In the genomic region with DNA sequence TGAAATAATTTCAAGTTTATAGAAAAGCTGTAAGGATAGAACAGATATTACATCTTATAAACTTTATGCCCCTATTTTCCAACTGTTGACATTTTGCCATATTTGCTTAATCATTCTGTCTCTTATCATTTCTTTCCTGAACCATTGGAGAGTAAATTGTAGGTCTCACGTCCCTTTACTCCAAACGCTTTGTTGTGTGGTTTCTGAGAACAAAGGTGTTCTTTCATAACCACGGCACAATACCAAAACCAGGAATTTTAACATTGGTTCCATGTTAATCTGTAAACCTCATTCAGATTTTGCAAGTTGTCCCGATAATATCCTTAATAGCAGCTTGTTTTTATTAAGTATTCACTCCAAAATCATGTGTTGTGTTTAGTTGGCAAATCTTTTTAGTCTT, we compare ENCODE assay signal across 20 cellular contexts.
A peak's percentile ranks its signal among the peaks of the same experiment; 100 is the strongest.
DNase-seq lines count a peak whose midpoint lies in the region; ATAC-seq and TF ChIP-seq lines count a peak whose summit lies in the region.
"Had no signal": no experiment of that assay in that cellular context is flagged by ENCODE, and none has a peak within 500 bp of the region (broad histone marks: within the 10 kb centered on the region; RNA-seq: fewer than 3 reads in every experiment).

No MANE protein-coding gene starts in this region.

- no peaks in the 10 kb centered on the region for H3K27me3 Mint-ChIP-seq in chondrocyte (ENCODE audit: low read depth)
- H3K27me3 Mint-ChIP-seq: activated naive CD8-positive, alpha-beta T cell; CD8-positive, alpha-beta memory T cell had no signal

- H3K4me3 Mint-ChIP-seq in chondrocyte (ENCODE audit: unreplicated experiment) = no peak overlapping the region
- H3K4me3 Mint-ChIP-seq: activated naive CD8-positive, alpha-beta T cell; CD8-positive, alpha-beta memory T cell; WTC11 had no signal

- no peaks in the 10 kb centered on the region for H3K27me3 ChIP-seq in right atrium auricular region
- H3K27me3 ChIP-seq: ascending aorta, left lung, upper lobe of left lung had no signal

- H3K36me3 ChIP-seq in right atrium auricular region = no peaks in the 10 kb centered on the region
- H3K36me3 ChIP-seq: ascending aorta, left lung, upper lobe of left lung had no signal

- peak; percentile 40 for ATAC-seq in Right ventricle myocardium inferior
- no peak for ATAC-seq in SK-N-SH treated with all-trans-retinoic acid at 6 μM for 48 hours
- no peak for ATAC-seq in HG03342 (IDR thresholded peaks at IDR 0.05; ENCODE audit: unreplicated experiment)
- ATAC-seq: left lung, WTC11 had no signal

- H3K4me1 Mint-ChIP-seq in chondrocyte (ENCODE audit: low read depth) = peaks cover 19% of the 10 kb centered on the region

- no peaks in the 10 kb centered on the region for H3K9me3 ChIP-seq in right atrium auricular region
- H3K9me3 ChIP-seq: ascending aorta, left lung, upper lobe of left lung had no signal

- TF ChIP-seq CTCF in right atrium auricular region (IDR thresholded peaks at IDR 0.05) (no peak), retinal pigment epithelial cell (conservative IDR thresholded peaks at IDR 0.05; ENCODE audit: low read depth, low read length) (no peak), chondrocyte (IDR thresholded peaks at IDR 0.05) (no peak)

- no peak overlapping the region for H3K27ac ChIP-seq in right atrium auricular region
- H3K27ac ChIP-seq: ascending aorta, epithelial cell of prostate, left lung had no signal

- H3K4me1 ChIP-seq in right atrium auricular region = peaks cover 0 to 22% of the 10 kb centered on the region in 2 donors
- H3K4me1 ChIP-seq: ascending aorta, left lung had no signal

- H3K9me3 Mint-ChIP-seq in chondrocyte (ENCODE audit: low read depth) = no peaks in the 10 kb centered on the region
- H3K9me3 Mint-ChIP-seq: CD8-positive, alpha-beta memory T cell; WTC11 had no signal

- no peak overlapping the region for H3K27ac Mint-ChIP-seq in chondrocyte (ENCODE audit: unreplicated experiment)
- H3K27ac Mint-ChIP-seq: activated naive CD8-positive, alpha-beta T cell; WTC11 had no signal

- no peak overlapping the region for H3K4me3 ChIP-seq in right atrium auricular region
- no peak overlapping the region for H3K4me3 ChIP-seq in retinal pigment epithelial cell (ENCODE audit: low read length)
- H3K4me3 ChIP-seq: ascending aorta, left lung, upper lobe of left lung had no signal

- intact Hi-C loops in Right ventricle myocardium inferior (cut with DNase I) = no loop called here

- DNase-seq in Right ventricle myocardium inferior (ENCODE audit: missing footprints) (no peak), right atrium auricular region (ENCODE audit: low spot score) (no peak), NCI-H69 (lab: John Stamatoyannopoulos, UW) (peak; percentile 24), foreskin melanocyte (peak; percentile 55), retinal pigment epithelial cell (ENCODE audit: low read depth) (peak; percentile 43), chondrocyte (ENCODE audit: low spot score) (no peak)
- DNase-seq: AML-193; CD8-positive, alpha-beta memory T cell; H7; left lung; NCI-H1048; NCI-H187; NCI-H774; upper lobe of left lung had no signal

- H3K36me3 Mint-ChIP-seq in chondrocyte (ENCODE audit: low read depth) = no peaks in the 10 kb centered on the region
- H3K36me3 Mint-ChIP-seq: WTC11 had no signal

TF ChIP-seq in SK-N-SH treated with all-trans-retinoic acid at 6 μM for 48 hours, 23 proteins besides CTCF, POLR2A, EP300 and RAD21:
- TF ChIP-seq ZFP30 (CRISPR knock-in tag; IDR thresholded peaks at IDR 0.05) = no peak
TF ChIP-seq in SK-N-SH treated with all-trans-retinoic acid at 6 μM for 48 hours: peak in this region for 0.

Comparison
In these comparisons a context has a peak if more than half of its experiments do, and no peak if none do; other contexts are left out.
1. DNase-seq: peak in NCI-H69 (single experiment), foreskin melanocyte (single experiment) and retinal pigment epithelial cell (single experiment); none in Right ventricle myocardium inferior (single experiment), right atrium auricular region (single experiment) and chondrocyte (single experiment).